Comparison of ENCODE assay signal across 17 cellular contexts in genomic region chr2:178553047-178553446, GRCh38.
DNase-seq lines count a peak whose midpoint lies in the region; ATAC-seq and TF ChIP-seq lines count a peak whose summit lies in the region.
"Had no signal": no experiment of that assay in that cellular context is flagged by ENCODE, and none has a peak within 500 bp of the region (broad histone marks: within the 10 kb centered on the region; RNA-seq: fewer than 3 reads in every experiment).

No MANE protein-coding gene starts in this region.

- H3K4me3 ChIP-seq in AG04449 (ENCODE audit: low read depth, low read length) (no peak overlapping the region), astrocyte of the spinal cord (ENCODE audit: low read depth, low read length) (no peak overlapping the region)
- H3K4me3 ChIP-seq: skin epidermis, upper lobe of left lung had no signal

- no peak for ATAC-seq in GM21515 (IDR thresholded peaks at IDR 0.05; ENCODE audit: unreplicated experiment)
- ATAC-seq: activated CD8-positive, alpha-beta T cell treated with anti-CD3 and anti-CD28 coated beads for 36 hours; natural killer cell had no signal

- no TSS peak for BruUV-seq in Calu3 (replicated peaks; lab: Mats Ljungman, UMichigan)

- TF ChIP-seq CTCF in AG04449 (IDR thresholded peaks at IDR 0.05; ENCODE audit: insufficient read depth, low read length, missing control alignments): no peak
- no peak for TF ChIP-seq CTCF in astrocyte of the spinal cord (IDR thresholded peaks at IDR 0.05; ENCODE audit: low read depth, low read length)
- no peak for TF ChIP-seq CTCF in Calu3 (IDR thresholded peaks at IDR 0.05; ENCODE audit: unreplicated experiment)

- intact Hi-C loops in Calu3 (cut with micrococcal nuclease; ENCODE audit: unreplicated experiment): no loop called here

- no peaks in the 10 kb centered on the region for H3K27me3 Mint-ChIP-seq in Calu3 (ENCODE audit: unreplicated experiment)
- H3K27me3 Mint-ChIP-seq: activated CD8-positive, alpha-beta T cell treated with anti-CD3 and anti-CD28 coated beads for 36 hours; CD4-positive, CD25-positive, alpha-beta regulatory T cell had no signal

- POLR2A ChIA-PET in AG04449 (lab: Yijun Ruan, JAX): no interaction called here

- H3K27ac Mint-ChIP-seq in Calu3 (ENCODE audit: unreplicated experiment): no peak overlapping the region
- H3K27ac Mint-ChIP-seq: activated CD8-positive, alpha-beta T cell treated with anti-CD3 and anti-CD28 coated beads for 36 hours; CD4-positive, CD25-positive, alpha-beta regulatory T cell; natural killer cell; T-helper 1 cell treated with Interleukin-12 subunit alpha and Interleukin-12 subunit beta and Interleukin-4 antibody, amounts not matched to agents 30 μg/mL and 1 μg/mL, for 36 hours had no signal

- H3K36me3 Mint-ChIP-seq in Calu3 (ENCODE audit: insufficient read depth, unreplicated experiment): no peaks in the 10 kb centered on the region

- H3K4me3 Mint-ChIP-seq in Calu3 (ENCODE audit: low read depth, unreplicated experiment): no peak overlapping the region
- H3K4me3 Mint-ChIP-seq: activated CD8-positive, alpha-beta T cell treated with anti-CD3 and anti-CD28 coated beads for 36 hours; CD4-positive, CD25-positive, alpha-beta regulatory T cell; natural killer cell; T-helper 1 cell treated with Interleukin-12 subunit alpha and Interleukin-12 subunit beta and Interleukin-4 antibody, amounts not matched to agents 30 μg/mL and 1 μg/mL, for 36 hours had no signal

- no peaks in the 10 kb centered on the region for H3K4me1 Mint-ChIP-seq in Calu3 (ENCODE audit: low read depth, unreplicated experiment)
- H3K4me1 Mint-ChIP-seq: CD4-positive, CD25-positive, alpha-beta regulatory T cell had no signal

- in situ Hi-C loops in astrocyte of the spinal cord (cut with HindIII; ENCODE audit: low sequenced_read_pairs): no loop called here

- no peaks in the 10 kb centered on the region for H3K9me3 Mint-ChIP-seq in Calu3 (ENCODE audit: low read depth, unreplicated experiment)
- H3K9me3 Mint-ChIP-seq: activated CD8-positive, alpha-beta T cell treated with anti-CD3 and anti-CD28 coated beads for 36 hours; natural killer cell; T-helper 1 cell treated with Interleukin-12 subunit alpha and Interleukin-12 subunit beta and Interleukin-4 antibody, amounts not matched to agents 30 μg/mL and 1 μg/mL, for 36 hours had no signal

- DNase-seq in AG04449 (ENCODE audit: low read depth, low spot score) (peak; percentile 82), HS-27A (ENCODE audit: low read depth) (peak; percentile 22), astrocyte of the spinal cord (ENCODE audit: low read depth, low spot score) (peak; percentile 83), iris pigment epithelial cell (ENCODE audit: low read depth) (peak; percentile 94), 8988T (no peak), Calu3 (no peak)
- no peak for DNase-seq in activated T-cell treated with anti-CD3 and anti-CD28 coated beads, Interleukin-2, amount 50 U/mL, for 48 hours
- DNase-seq: activated CD8-positive, alpha-beta T cell treated with anti-CD3 and anti-CD28 coated beads for 36 hours; activated naive CD4-positive, alpha-beta T cell treated with anti-CD3 and anti-CD28 coated beads, Interleukin-2, amount 50 U/mL, for 16 hours; CD4-positive, CD25-positive, alpha-beta regulatory T cell; effector memory CD4-positive, alpha-beta T cell; H7; natural killer cell; upper lobe of left lung had no signal

- CTCF ChIA-PET in AG04449 (lab: Yijun Ruan, JAX) (no interaction called here), Calu3 (lab: Charles Lee) (no interaction called here)

Comparison
In these comparisons a context has a peak if more than half of its experiments do, and no peak if none do; other contexts are left out.
1. DNase-seq: peak in AG04449 (single experiment), HS-27A (single experiment), astrocyte of the spinal cord (single experiment) and iris pigment epithelial cell (single experiment); none in 8988T (single experiment), Calu3 (single experiment) and activated T-cell treated with anti-CD3 and anti-CD28 coated beads, Interleukin-2, amount 50 U/mL, for 48 hours (0 of 2).